ENCODE assay signal across 12 cellular contexts in the genomic region with DNA sequence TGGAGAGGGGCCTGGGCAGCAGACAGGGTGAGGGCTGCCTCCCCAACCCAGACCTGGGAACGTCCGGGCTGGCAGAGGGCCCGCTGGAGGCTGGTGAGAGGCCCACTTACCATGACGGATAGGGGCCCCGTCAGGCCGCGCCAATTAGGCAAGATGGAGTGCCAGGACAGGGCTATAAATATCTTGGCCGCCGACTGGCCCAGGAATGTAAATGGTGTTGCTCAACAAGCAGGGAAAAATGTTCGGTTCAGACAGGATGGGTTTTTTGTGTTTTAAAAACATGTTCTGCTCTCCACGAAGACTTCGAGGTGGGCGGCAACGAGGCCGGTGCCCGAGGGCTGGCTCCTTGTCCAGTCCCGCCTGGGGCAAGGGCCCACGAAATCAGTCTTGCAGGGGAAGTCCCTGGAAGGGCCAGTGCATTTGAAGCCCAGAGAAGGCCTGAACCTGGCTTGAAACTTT. TPM values are rescaled to one million over a fixed set of nuclear protein-coding genes. Genes with fewer than 3 reads are reported as not detected.
A peak's percentile ranks its signal among the peaks of the same experiment; 100 is the strongest.
DNase-seq lines count a peak whose midpoint lies in the region; ATAC-seq and TF ChIP-seq lines count a peak whose summit lies in the region.
"Had no signal": no experiment of that assay in that cellular context is flagged by ENCODE, and none has a peak within 500 bp of the region (broad histone marks: within the 10 kb centered on the region; RNA-seq: fewer than 3 reads in every experiment).

No MANE protein-coding gene starts in this region.

- no peak overlapping the region for H3K4me2 ChIP-seq in mesendoderm (ENCODE audit: low read length)

- no peaks in the 10 kb centered on the region for H3K79me1 ChIP-seq in mesendoderm (ENCODE audit: low read length)

- no peak overlapping the region for H3K56ac ChIP-seq in mesendoderm (ENCODE audit: low read length)

- no peak overlapping the region for H2BK15ac ChIP-seq in mesendoderm (replicated peaks; ENCODE audit: low read depth)

- H3K9me3 ChIP-seq in RWPE2 (ENCODE audit: severe bottlenecking): no peaks in the 10 kb centered on the region

- peak; percentile 64 for ATAC-seq in RWPE2 (ENCODE audit: low read depth)
- ATAC-seq in omental fat pad (ENCODE audit: low FRiP score): peak; percentile 75
- no peak for ATAC-seq in HG03135 (IDR thresholded peaks at IDR 0.05; ENCODE audit: unreplicated experiment)
- ATAC-seq: K562 had no signal

- H3K23ac ChIP-seq in mesendoderm (ENCODE audit: low read length): no peak overlapping the region

- H3K27me3 ChIP-seq in RWPE2 (ENCODE audit: insufficient read depth, poor library complexity, severe bottlenecking) (no peaks in the 10 kb centered on the region), mesendoderm (ENCODE audit: insufficient read depth, low read length, poor library complexity) (no peaks in the 10 kb centered on the region)

- whole genome bisulfite sequencing in mesendoderm (ENCODE audit: extremely low coverage, insufficient coverage, low lambda C conversion rate): no CpG with 5 or more reads among the region's 18 CpGs

- no peaks in the 10 kb centered on the region for H3K79me2 ChIP-seq in mesendoderm (ENCODE audit: control insufficient read depth, insufficient read depth, low read length)

- no peak overlapping the region for H3K4ac ChIP-seq in mesendoderm (ENCODE audit: low read depth, low read length)

- no peak overlapping the region for H3K9ac ChIP-seq in mesendoderm (ENCODE audit: low read length)

- no peak for TF ChIP-seq CTCF in RWPE2 (IDR thresholded peaks at IDR 0.05; ENCODE audit: poor library complexity, severe bottlenecking)
- no peak for TF ChIP-seq CTCF in omental fat pad (IDR thresholded peaks at IDR 0.05)

- H4K8ac ChIP-seq in mesendoderm (ENCODE audit: low read depth, low read length): no peak overlapping the region

- H3K27ac ChIP-seq in RWPE2 (ENCODE audit: poor library complexity, severe bottlenecking) (no peak overlapping the region), mesendoderm (ENCODE audit: low read depth, low read length) (no peak overlapping the region)

- no peak overlapping the region for H3K18ac ChIP-seq in mesendoderm (ENCODE audit: low read length)

- H3K4me1 ChIP-seq in RWPE2 (ENCODE audit: insufficient read depth, poor library complexity, severe bottlenecking) (peaks cover 3% of the 10 kb centered on the region), mesendoderm (ENCODE audit: control insufficient read depth, low read depth, low read length) (no peaks in the 10 kb centered on the region)

- no peak overlapping the region for H2BK120ac ChIP-seq in mesendoderm (ENCODE audit: low read depth, low read length)

- H2BK5ac ChIP-seq in mesendoderm (ENCODE audit: low read length): no peak overlapping the region

- H3K4me3 ChIP-seq in RWPE2 (ENCODE audit: severe bottlenecking): no peak overlapping the region
- H3K4me3 ChIP-seq in mesendoderm (ENCODE audit: low read length): no peak overlapping the region
- H3K4me3 ChIP-seq: K562 had no signal

- H4K5ac ChIP-seq in mesendoderm (ENCODE audit: low read length): no peak overlapping the region

- no peak overlapping the region for H2AK5ac ChIP-seq in mesendoderm (ENCODE audit: low read length)

- H3K36me3 ChIP-seq in RWPE2 (ENCODE audit: low read depth) (no peaks in the 10 kb centered on the region), mesendoderm (ENCODE audit: control insufficient read depth, insufficient read depth, low read length) (no peaks in the 10 kb centered on the region)

- DNase-seq in RWPE2 (ENCODE audit: low spot score) (no peak), fibroblast of peridontal ligament (ENCODE audit: extremely low read depth) (peak; percentile 72), omental fat pad (ENCODE audit: low spot score) (no peak), mesendoderm (no peak), DMS79 treated with DMSO at 0.1 percent for 48 hours (lab: John Stamatoyannopoulos, UW) (no peak), NOMO-1 treated with dmso at 0.1 percent for 144 hours (lab: John Stamatoyannopoulos, UW; ENCODE audit: unreplicated experiment) (no peak)
- DNase-seq: activated B cell treated with CpG ODN at 0.5 μM for 24 hours; NCI-H2171; stimulated activated CD4-positive, alpha-beta T cell treated with anti-CD3 and anti-CD28 coated beads, Interleukin-2, amount 100 ng/mL, for 24 hours had no signal

RNA-seq across cellular contexts. Expression of a gene that starts 35.8 kb away (rescaled TPM):
- 100 to 1,000 TPM in 2 of 4 donors, 10 to 100 TPM in 2; 61.2 to 133 (median 83.8) TPM for total RNA-seq in omental fat pad
- polyA plus RNA-seq in mesendoderm (2013, experiment 1 of 2): 0.95 TPM
- 1.1 TPM for polyA plus RNA-seq in mesendoderm (2013, experiment 2 of 2)
- total RNA-seq: activated B cell treated with CpG ODN at 0.5 μM for 24 hours, mononuclear cell had no signal
- polyA plus RNA-seq: K562 had no signal
